ENCODE assay signal across 11 cellular contexts in the genomic region with DNA sequence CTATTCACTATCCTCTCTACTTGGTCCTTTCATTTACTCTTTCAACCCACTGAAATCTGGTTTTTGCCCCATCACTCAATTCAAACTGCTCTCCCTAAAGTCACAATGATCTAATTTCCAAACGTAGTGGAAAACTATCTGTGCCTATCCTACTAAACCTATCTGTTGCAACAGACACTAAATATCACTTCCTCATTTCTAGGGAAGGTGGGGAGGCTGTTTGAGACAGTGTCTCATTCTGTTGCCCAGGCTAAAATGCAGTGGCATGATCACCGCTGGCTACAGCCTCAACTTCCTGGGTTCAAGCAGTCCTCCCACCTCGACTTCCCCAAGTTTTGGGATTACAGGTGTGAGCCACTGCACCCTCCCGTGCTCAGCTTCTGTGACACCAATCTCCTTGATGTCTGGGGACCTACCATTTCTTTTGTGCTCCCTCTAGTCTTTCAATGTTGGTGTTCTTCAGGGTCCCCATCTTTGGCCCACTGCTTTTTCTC.
DNase-seq lines count a peak whose midpoint lies in the region; ATAC-seq and TF ChIP-seq lines count a peak whose summit lies in the region.
"Had no signal": no experiment of that assay in that cellular context is flagged by ENCODE, and none has a peak within 500 bp of the region (broad histone marks: within the 10 kb centered on the region; RNA-seq: fewer than 3 reads in every experiment).

No MANE protein-coding gene starts in this region.

- ATAC-seq in GM18505 (IDR thresholded peaks at IDR 0.05; ENCODE audit: unreplicated experiment) (peak; percentile 53), HG03280 (IDR thresholded peaks at IDR 0.05; ENCODE audit: unreplicated experiment) (peak; percentile 46), memory B cell (ENCODE audit: low read depth) (peak; percentile 96), HG02642 (IDR thresholded peaks at IDR 0.05; ENCODE audit: poor library complexity, unreplicated experiment) (no peak), GM21526 (IDR thresholded peaks at IDR 0.05; ENCODE audit: low FRiP score, unreplicated experiment) (no peak)
- no peak for ATAC-seq in activated CD4-positive, CD25-positive, alpha-beta regulatory T cell treated with anti-CD3 and anti-CD28 coated beads, Interleukin-2, amount 50 U/mL, for 24 hours
- ATAC-seq: left ventricle myocardium superior, T-helper 17 cell had no signal

- H3K4me1 Mint-ChIP-seq in memory B cell = peaks cover 22% of the 10 kb centered on the region

- no peak overlapping the region for H3K27ac Mint-ChIP-seq in memory B cell

- no peak for TF ChIP-seq POLR2A in GM18505 (IDR thresholded peaks at IDR 0.05; ENCODE audit: borderline replicate concordance, extremely low read depth, insufficient read depth, insufficient read length)

- no peak overlapping the region for H3K4me3 Mint-ChIP-seq in memory B cell
- H3K4me3 Mint-ChIP-seq: T-helper 17 cell had no signal

- DNase-seq in SIG-M5 treated with dmso at 0.1 percent for 504 hours (lab: John Stamatoyannopoulos, UW; ENCODE audit: unreplicated experiment) (peak; percentile 90), memory B cell (ENCODE audit: low spot score in 2 of 2) (no peak)
- DNase-seq in stimulated activated CD4-positive, alpha-beta T cell treated with anti-CD3 and anti-CD28 coated beads, Interleukin-12 subunit alpha, Interleukin-12 subunit beta, amount 100 ng/mL, for 4 hours = no peak
- DNase-seq: left ventricle myocardium superior, NCI-H526, T-helper 17 cell had no signal

- no peaks in the 10 kb centered on the region for H3K9me3 Mint-ChIP-seq in memory B cell

- H3K27me3 Mint-ChIP-seq in memory B cell = no peaks in the 10 kb centered on the region
- H3K27me3 Mint-ChIP-seq: T-helper 17 cell had no signal

- peaks cover 4% of the 10 kb centered on the region for H3K36me3 Mint-ChIP-seq in memory B cell

Comparison
In these comparisons a context has a peak if more than half of its experiments do, and no peak if none do; other contexts are left out.
1. ATAC-seq: peak in GM18505 (single experiment), HG03280 (single experiment) and memory B cell (single experiment); none in HG02642 (single experiment), GM21526 (single experiment) and activated CD4-positive, CD25-positive, alpha-beta regulatory T cell treated with anti-CD3 and anti-CD28 coated beads, Interleukin-2, amount 50 U/mL, for 24 hours (0 of 2).